ENCODE assay signal across 14 cellular contexts in the genomic region with DNA sequence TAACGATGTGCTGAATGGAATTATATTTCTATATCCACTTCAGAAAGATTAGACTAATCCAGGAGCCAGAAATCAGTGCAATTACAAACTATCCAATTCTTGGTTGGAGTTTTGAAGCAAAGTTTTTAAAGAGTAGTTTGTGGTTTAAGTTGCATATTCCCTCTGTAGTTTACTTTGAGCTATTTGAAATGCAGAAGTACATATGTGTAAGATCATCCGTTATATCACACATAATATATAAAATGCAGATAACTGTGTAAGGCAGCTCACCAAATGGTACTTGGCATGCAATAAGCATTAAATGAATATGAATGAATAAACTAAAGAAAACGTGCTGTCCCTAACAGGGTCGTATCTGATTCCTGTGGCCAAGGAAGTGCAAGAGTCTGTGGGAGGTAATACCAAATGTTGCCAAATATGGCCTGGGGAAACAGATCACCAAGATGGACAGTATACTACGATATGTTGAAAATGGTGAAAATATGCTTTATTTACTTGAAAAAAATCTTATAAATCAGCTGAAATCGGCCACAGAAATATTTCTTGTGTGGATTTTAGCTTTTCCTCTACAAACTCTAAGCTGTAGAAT.
"Had no signal": no experiment of that assay in that cellular context is flagged by ENCODE, and none has a peak within 500 bp of the region (broad histone marks: within the 10 kb centered on the region; RNA-seq: fewer than 3 reads in every experiment).

No MANE protein-coding gene starts in this region.

- H3K27ac Mint-ChIP-seq: activated naive CD4-positive, alpha-beta T cell treated with anti-CD3 and anti-CD28 coated beads, Interleukin-2, amount 10 ng/mL, durations not matched to agents 7 days and 5 days; activated T-helper 2 cell treated with anti-CD3 and anti-CD28 coated beads, Interferon-gamma antibody, Interleukin-2, Interleukin-4, amounts not matched to agents 10 μg/mL and 5 μg/mL and 100 μg/mL, durations not matched to agents 14 hours and 24 hours and 36 hours; naive B cell; stimulated activated effector memory CD8-positive, alpha-beta T cell treated with anti-CD3 and anti-CD28 coated beads, Interleukin-12 subunit alpha, Interleukin-12 subunit beta, amount 100 ng/mL, for 72 hours had no signal

- H3K4me1 Mint-ChIP-seq: activated naive CD4-positive, alpha-beta T cell treated with anti-CD3 and anti-CD28 coated beads, Interleukin-2, amount 10 ng/mL, durations not matched to agents 7 days and 5 days; naive B cell; stimulated activated effector memory CD8-positive, alpha-beta T cell treated with anti-CD3 and anti-CD28 coated beads, Interleukin-12 subunit alpha, Interleukin-12 subunit beta, amount 100 ng/mL, for 72 hours had no signal

- H3K4me3 Mint-ChIP-seq: activated naive CD4-positive, alpha-beta T cell treated with anti-CD3 and anti-CD28 coated beads, Interleukin-2, amount 10 ng/mL, durations not matched to agents 7 days and 5 days; naive B cell; stimulated activated effector memory CD8-positive, alpha-beta T cell treated with anti-CD3 and anti-CD28 coated beads, Interleukin-12 subunit alpha, Interleukin-12 subunit beta, amount 100 ng/mL, for 72 hours had no signal

- H3K4me3 ChIP-seq: pancreas, thyroid gland had no signal

- ATAC-seq: left lobe of liver; pancreas; sciatic nerve; stimulated activated effector memory CD8-positive, alpha-beta T cell treated with anti-CD3 and anti-CD28 coated beads, Interleukin-12 subunit alpha, Interleukin-12 subunit beta, amount 100 ng/mL, for 72 hours had no signal

- H3K36me3 Mint-ChIP-seq: activated naive CD4-positive, alpha-beta T cell treated with anti-CD3 and anti-CD28 coated beads, Interleukin-2, amount 10 ng/mL, durations not matched to agents 7 days and 5 days; stimulated activated effector memory CD8-positive, alpha-beta T cell treated with anti-CD3 and anti-CD28 coated beads, Interleukin-12 subunit alpha, Interleukin-12 subunit beta, amount 100 ng/mL, for 72 hours had no signal

- H3K27me3 Mint-ChIP-seq: activated naive CD4-positive, alpha-beta T cell treated with anti-CD3 and anti-CD28 coated beads, Interleukin-2, amount 10 ng/mL, durations not matched to agents 7 days and 5 days; naive B cell had no signal

- DNase-seq: activated CD4-positive, alpha-beta T cell treated with anti-CD3 and anti-CD28 coated beads for 1 hour; activated CD4-positive, alpha-beta T cell treated with anti-CD3 and anti-CD28 coated beads, Interleukin-2, amount 50 U/mL, for 4 hours; activated naive CD4-positive, alpha-beta T cell treated with anti-CD3 and anti-CD28 coated beads, Interleukin-2, amount 10 ng/mL, durations not matched to agents 7 days and 5 days; activated T-cell treated with anti-CD3 and anti-CD28 coated beads for 4 hours; effector memory CD4-positive, alpha-beta T cell; hippocampal formation; naive B cell; pancreas; thyroid gland had no signal

- H3K9me3 Mint-ChIP-seq: activated naive CD4-positive, alpha-beta T cell treated with anti-CD3 and anti-CD28 coated beads, Interleukin-2, amount 10 ng/mL, durations not matched to agents 7 days and 5 days; activated T-helper 2 cell treated with anti-CD3 and anti-CD28 coated beads, Interferon-gamma antibody, Interleukin-2, Interleukin-4, amounts not matched to agents 10 μg/mL and 5 μg/mL and 100 μg/mL, durations not matched to agents 14 hours and 24 hours and 36 hours; stimulated activated effector memory CD8-positive, alpha-beta T cell treated with anti-CD3 and anti-CD28 coated beads, Interleukin-12 subunit alpha, Interleukin-12 subunit beta, amount 100 ng/mL, for 72 hours had no signal

- FAIRE-seq: keratinocyte, pancreas had no signal

- H3K4me1 ChIP-seq: pancreas, thyroid gland had no signal

- H3K27me3 ChIP-seq: pancreas, thyroid gland had no signal

- H3K27ac ChIP-seq: pancreas, thyroid gland had no signal

- H3K36me3 ChIP-seq: pancreas, thyroid gland had no signal

- H3K9me3 ChIP-seq: pancreas, thyroid gland had no signal
